9 cellular contexts compared by ENCODE assay signal in the genomic region with DNA sequence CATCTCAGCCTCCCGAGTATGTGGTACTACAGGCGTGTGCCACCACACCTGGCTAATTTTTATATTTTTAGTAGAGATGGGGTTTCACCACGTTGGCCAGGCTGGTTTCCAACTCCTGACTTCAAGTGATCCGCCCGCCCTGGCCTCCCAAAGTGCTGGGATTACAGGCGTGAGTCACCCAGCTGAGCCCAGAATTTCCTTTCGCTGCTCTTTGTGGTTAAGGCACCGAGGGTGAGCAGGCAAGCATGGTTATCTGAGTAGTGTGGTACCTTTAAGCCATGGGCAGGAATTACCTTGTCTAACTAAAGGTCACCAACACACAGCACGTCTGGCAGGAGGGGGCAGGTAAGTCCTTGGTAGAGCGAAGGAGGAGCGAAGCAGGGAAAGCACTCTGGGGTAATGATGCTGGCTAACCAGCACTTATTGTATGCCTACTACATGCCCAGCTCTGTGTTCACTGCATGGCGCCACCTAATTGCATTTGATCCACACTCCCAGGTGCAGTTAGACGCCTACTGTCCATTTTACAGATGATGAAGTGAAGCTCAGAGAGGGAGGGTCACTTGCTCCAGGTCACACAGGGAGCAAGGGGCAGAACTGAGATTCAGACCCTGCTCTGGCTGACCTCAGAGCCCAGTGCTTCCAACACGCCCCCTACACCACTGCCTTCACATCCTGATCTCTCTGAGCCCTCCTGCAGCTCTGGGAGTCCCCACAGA. TPM values are rescaled to one million over a fixed set of nuclear protein-coding genes. Genes with fewer than 3 reads are reported as not detected.
DNase-seq lines count a peak whose midpoint lies in the region; ATAC-seq, FAIRE-seq and TF ChIP-seq lines count a peak whose summit lies in the region.
"Had no signal": no experiment of that assay in that cellular context is flagged by ENCODE, and none has a peak within 500 bp of the region (broad histone marks: within the 10 kb centered on the region; RNA-seq: fewer than 3 reads in every experiment).

No MANE protein-coding gene starts in this region.

- 64% methylated on average over 13 of the region's 14 CpGs for WGBS in esophagus muscularis mucosa

- H3K4me3 ChIP-seq in esophagus muscularis mucosa, result no peak overlapping the region
- no peak overlapping the region for H3K4me3 ChIP-seq in skeletal muscle satellite cell (ENCODE audit: low read length)

- no peak for TF ChIP-seq POLR2A in esophagus muscularis mucosa (IDR thresholded peaks at IDR 0.05; ENCODE audit: low read depth)

- peak; percentile 94 for FAIRE-seq in RCC 7860 (lab: Jason Lieb, UNC)

- TF ChIP-seq EP300 in esophagus muscularis mucosa (IDR thresholded peaks at IDR 0.05), result no peak

- intact Hi-C loops in esophagus muscularis mucosa (cut with DNase I), result no loop called here

- no peak overlapping the region for H3K9ac ChIP-seq in skeletal muscle satellite cell (ENCODE audit: low read depth, low read length)

- no peaks in the 10 kb centered on the region for H3K9me3 ChIP-seq in esophagus muscularis mucosa
- H3K9me3 ChIP-seq in skeletal muscle satellite cell (replicated peaks; ENCODE audit: low read length), result no peaks in the 10 kb centered on the region

- ATAC-seq in HG03469 (IDR thresholded peaks at IDR 0.05; ENCODE audit: unreplicated experiment), result no peak

- H3K4me2 ChIP-seq in skeletal muscle satellite cell (ENCODE audit: low read length), result peak overlapping the region; percentile 56

- H3K36me3 ChIP-seq in esophagus muscularis mucosa (no peaks in the 10 kb centered on the region), skeletal muscle satellite cell (ENCODE audit: insufficient read depth, low read length) (peaks cover under 1% of the 10 kb centered on the region)

- DNase-seq in GOT3 (lab: John Stamatoyannopoulos, UW) (peak; percentile 31), RCC 7860 (ENCODE audit: low spot score) (peak; percentile 91), esophagus muscularis mucosa (ENCODE audit: extremely low spot score) (no peak), NOMO-1 (lab: John Stamatoyannopoulos, UW; ENCODE audit: unreplicated experiment in 2 of 2) (no peak), KG1 (lab: John Stamatoyannopoulos, UW) (no peak)
- DNase-seq in activated effector memory CD4-positive, alpha-beta T cell treated with anti-CD3 and anti-CD28 coated beads, Interleukin-2, amount 50 U/mL, for 16 hours, result no peak
- DNase-seq: activated naive CD8-positive, alpha-beta T cell treated with anti-CD3 and anti-CD28 coated beads, Interleukin-2, amount 10 ng/mL, durations not matched to agents 7 days and 5 days had no signal

- TF ChIP-seq CTCF in esophagus muscularis mucosa (IDR thresholded peaks at IDR 0.05), result no peak

- H3K4me1 ChIP-seq in esophagus muscularis mucosa (peaks cover 31 to 80% (median 79%) of the 10 kb centered on the region in 4 donors), skeletal muscle satellite cell (ENCODE audit: control insufficient read depth, insufficient read depth, low read length) (peaks cover 56% of the 10 kb centered on the region)

- peak overlapping the region; percentile 90 to 96 (median 91) for H3K27ac ChIP-seq in esophagus muscularis mucosa (replicated peaks in 1 of 4)

- H3K27me3 ChIP-seq in esophagus muscularis mucosa (no peaks in the 10 kb centered on the region), skeletal muscle satellite cell (ENCODE audit: control insufficient read depth, insufficient read depth, low read length) (no peaks in the 10 kb centered on the region)

RNA-seq across cellular contexts. Expression of a gene that starts 45.7 kb away (rescaled TPM):
- 100 to 1,000 TPM; 150 to 208 (median 182) TPM for total RNA-seq in esophagus muscularis mucosa
- 186 and 191 TPM in 2 replicates for total RNA-seq in skeletal muscle satellite cell (2012; rRNA removed)

RNA-seq across cellular contexts. Expression of a gene that starts 56.4 kb away (rescaled TPM):
- total RNA-seq in esophagus muscularis mucosa, result 10 to 100 TPM in 3 of 4 donors, 1 to 10 TPM in 1; 9.1 to 18.4 (median 14.5) TPM
- 38.0 and 39.5 TPM in 2 replicates for total RNA-seq in skeletal muscle satellite cell (2012; rRNA removed)

Comparison
In these comparisons a context has a peak if more than half of its experiments do, and no peak if none do; other contexts are left out.
1. DNase-seq: peak in GOT3 (single experiment) and RCC 7860 (single experiment); none in esophagus muscularis mucosa (single experiment), activated effector memory CD4-positive, alpha-beta T cell treated with anti-CD3 and anti-CD28 coated beads, Interleukin-2, amount 50 U/mL, for 16 hours (single experiment), NOMO-1 (0 of 2) and KG1 (single experiment).